In genomic region chr10:51857326-51857725, GRCh38 we compare ENCODE assay signal across 18 cellular contexts.
"Had no signal": no experiment of that assay in that cellular context is flagged by ENCODE, and none has a peak within 500 bp of the region (broad histone marks: within the 10 kb centered on the region; RNA-seq: fewer than 3 reads in every experiment).

No MANE protein-coding gene starts in this region.

- H3K27ac ChIP-seq: colonic mucosa, tibial nerve, VCaP had no signal

- ATAC-seq: activated CD4-positive, CD25-positive, alpha-beta regulatory T cell treated with anti-CD3 and anti-CD28 coated beads, Interleukin-2, amount 50 U/mL, for 24 hours; left colon; right cardiac atrium had no signal

- H3K27me3 ChIP-seq: colonic mucosa, tibial nerve had no signal

- DNase-seq: activated CD4-positive, alpha-beta T cell treated with anti-CD3 and anti-CD28 coated beads for 48 hours; activated CD4-positive, alpha-beta T cell treated with anti-CD3 and anti-CD28 coated beads, Interleukin-2, amount 50 U/mL, for 48 hours; activated CD8-positive, alpha-beta memory T cell treated with anti-CD3 and anti-CD28 coated beads for 24 hours; activated effector memory CD4-positive, alpha-beta T cell treated with Interleukin-2 at 50 U/mL for 16 hours; activated naive CD4-positive, alpha-beta T cell treated with Interleukin-2 at 50 U/mL for 16 hours; anterior cingulate cortex; colonic mucosa; effector memory CD4-positive, alpha-beta T cell; left colon; mammary epithelial cell; nephron progenitor cell; occipital lobe; right cardiac atrium; stimulated activated CD4-positive, alpha-beta T cell treated with anti-CD3 and anti-CD28 coated beads, Interleukin-2, amount 100 ng/mL, for 48 hours; stimulated activated naive CD4-positive, alpha-beta T cell treated with Interleukin-2 at 50 U/mL for 16 hours had no signal

- H3K36me3 ChIP-seq: colonic mucosa, tibial nerve had no signal

- H3K4me3 ChIP-seq: colonic mucosa, tibial nerve had no signal

- H3K4me1 ChIP-seq: colonic mucosa had no signal

- H3K9me3 ChIP-seq: colonic mucosa had no signal
